ENCODE assay signal across 10 cellular contexts in the genomic region with DNA sequence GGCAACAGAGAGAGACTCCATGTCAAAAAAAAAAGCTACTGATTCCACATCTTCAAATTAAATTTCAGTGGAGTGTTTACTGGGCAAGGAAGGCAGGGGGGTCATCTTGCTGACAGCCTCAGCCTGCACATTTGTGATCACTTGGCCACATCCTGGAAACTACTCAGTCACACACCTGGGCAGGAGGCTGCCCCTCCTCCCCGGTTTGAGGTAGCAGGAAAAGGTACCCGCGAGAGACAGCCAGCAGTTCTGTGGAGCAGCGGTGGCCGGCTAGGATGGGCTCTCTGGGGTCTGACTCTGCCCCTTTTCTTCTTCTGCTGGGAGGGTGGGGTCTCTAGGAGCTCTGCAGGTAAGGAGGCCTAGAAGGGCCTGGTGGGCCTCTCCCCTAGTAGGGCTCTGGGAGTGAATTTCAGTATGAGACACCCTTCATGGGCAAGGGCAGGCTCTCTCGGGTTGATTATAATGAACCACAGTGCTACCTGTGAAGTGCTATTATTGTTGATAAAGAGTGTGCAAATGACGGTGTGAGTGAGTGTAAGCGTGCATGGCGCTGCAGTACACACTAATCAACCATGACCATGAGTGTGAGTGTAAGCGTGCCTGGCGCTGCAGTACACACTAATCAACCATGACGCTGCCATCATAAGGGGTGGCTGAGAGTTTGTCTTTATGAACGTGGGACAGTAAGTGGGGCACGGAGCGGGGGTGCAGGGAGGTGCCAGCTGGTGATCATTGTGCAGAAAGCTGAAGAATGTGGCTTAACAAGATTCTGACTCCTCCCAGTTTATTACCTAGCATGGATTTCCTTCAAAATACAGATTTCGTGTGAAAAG. TPM values are rescaled to one million over a fixed set of nuclear protein-coding genes. Genes with fewer than 3 reads are reported as not detected.
DNase-seq lines count a peak whose midpoint lies in the region; ATAC-seq and TF ChIP-seq lines count a peak whose summit lies in the region.
"Not testable (repeated sequence)": the region's sequence is repeated elsewhere in the genome, so short reads cannot be mapped to it uniquely, and the experiment has no call there.
"Had no signal": no experiment of that assay in that cellular context is flagged by ENCODE, and none has a peak within 500 bp of the region (broad histone marks: within the 10 kb centered on the region; RNA-seq: fewer than 3 reads in every experiment).

No MANE protein-coding gene starts in this region.

- DNase-seq in Caco-2; T-helper 17 cell; activated T-cell treated with anti-CD3 and anti-CD28 coated beads, Interleukin-2, amount 50 U/mL, for 24 hours; central memory CD8-positive, alpha-beta T cell (ENCODE audit: low spot score in 2 of 2); neuronal stem cell (ENCODE audit: low spot score): not testable (repeated sequence)
- peak; percentile 10 for DNase-seq in MM.1S
- DNase-seq in kidney tubule cell (ENCODE audit: low spot score), result peak; percentile 65

- CTCF ChIA-PET in Caco-2 (lab: Charles Lee), result not testable (repeated sequence)

- not testable (repeated sequence) for H2BK15ac ChIP-seq in neuronal stem cell (ENCODE audit: low read length)

- H2AFZ ChIP-seq in MM.1S (ENCODE audit: low read length); neuronal stem cell (ENCODE audit: low read length): not testable (repeated sequence)

- H2AK5ac ChIP-seq in neuronal stem cell (ENCODE audit: low read depth, low read length), result not testable (repeated sequence)

- H3K9me3 Mint-ChIP-seq in Caco-2 (ENCODE audit: unreplicated experiment), result peaks cover 13% of the 10 kb centered on the region
- H3K9me3 Mint-ChIP-seq in activated T-cell treated with anti-CD3 and anti-CD28 coated beads, Interleukin-2, amount 50 U/mL, for 24 hours; central memory CD8-positive, alpha-beta T cell; stimulated activated naive CD8-positive, alpha-beta T cell treated with anti-CD3 and anti-CD28 coated beads, Interleukin-15, Interleukin-2, amounts not matched to agents 100 ng/mL and 50 ng/mL, for 24 hours: not testable (repeated sequence)

- not testable (repeated sequence) for H3K36me3 Mint-ChIP-seq in Caco-2 (ENCODE audit: insufficient read depth, unreplicated experiment); T-helper 17 cell (ENCODE audit: low read depth); activated T-cell treated with anti-CD3 and anti-CD28 coated beads, Interleukin-2, amount 50 U/mL, for 24 hours (ENCODE audit: low read depth); central memory CD8-positive, alpha-beta T cell (ENCODE audit: insufficient read depth); stimulated activated naive CD8-positive, alpha-beta T cell treated with anti-CD3 and anti-CD28 coated beads, Interleukin-15, Interleukin-2, amounts not matched to agents 100 ng/mL and 50 ng/mL, for 24 hours (ENCODE audit: low read depth)

- ATAC-seq in T-helper 17 cell, result peak; percentile 55
- not testable (repeated sequence) for ATAC-seq in central memory CD8-positive, alpha-beta T cell (replicated peaks; ENCODE audit: extremely low read depth, poor library complexity, severe bottlenecking)

- TF ChIP-seq CTCF in Caco-2 (IDR thresholded peaks at IDR 0.05; ENCODE audit: insufficient read depth in 1 of 2, low read depth in 1 of 2, low read length in 1 of 2, severe bottlenecking in 1 of 2, unreplicated experiment in 1 of 2); MM.1S (IDR thresholded peaks at IDR 0.05; ENCODE audit: low read length): not testable (repeated sequence)

- H3K4me2 ChIP-seq in MM.1S (ENCODE audit: low read depth, low read length); neuronal stem cell (ENCODE audit: insufficient read depth, low read length, poor library complexity, severe bottlenecking): not testable (repeated sequence)

- not testable (repeated sequence) for BruUV-seq in Caco-2 (replicated peaks; lab: Mats Ljungman, UMichigan)

- H3K18ac ChIP-seq in neuronal stem cell (ENCODE audit: low read length), result peak overlapping the region; percentile 64

- H3K36me3 ChIP-seq in Caco-2 (ENCODE audit: control insufficient read depth, insufficient read depth, low read length); MM.1S (replicated peaks; ENCODE audit: insufficient read depth, low read length); neuronal stem cell (replicated peaks in 1 of 2; ENCODE audit: control insufficient read depth in 2 of 2, insufficient read depth in 2 of 2, low read length in 2 of 2): not testable (repeated sequence)

- H3K9me3 ChIP-seq in Caco-2; MM.1S (replicated peaks; ENCODE audit: insufficient read depth, low read length); T-helper 17 cell (ENCODE audit: control insufficient read depth, low read length, poor library complexity, severe bottlenecking); neuronal stem cell (replicated peaks in 1 of 2; ENCODE audit: control insufficient read depth in 2 of 2, insufficient read depth in 1 of 2, low read depth in 1 of 2, low read length in 2 of 2): not testable (repeated sequence)

- intact Hi-C loops in Caco-2 (cut with micrococcal nuclease; ENCODE audit: unreplicated experiment), result not testable (repeated sequence)

- H3F3A ChIP-seq in MM.1S (ENCODE audit: insufficient read depth, low read length), result not testable (repeated sequence)

- not testable (repeated sequence) for H3K14ac ChIP-seq in neuronal stem cell (ENCODE audit: low read length)

- not testable (repeated sequence) for H3K4me3 ChIP-seq in Caco-2 (ENCODE audit: low read depth, low read length); MM.1S (ENCODE audit: low read length); neuronal stem cell (ENCODE audit: low read length in 2 of 2)

- H4K8ac ChIP-seq in neuronal stem cell (ENCODE audit: low read depth, low read length), result not testable (repeated sequence)

- not testable (repeated sequence) for H3K4me1 ChIP-seq in Caco-2; MM.1S (ENCODE audit: low read length); neuronal stem cell (ENCODE audit: control insufficient read depth in 2 of 2, insufficient read depth in 1 of 2, low read depth in 1 of 2, low read length in 2 of 2)

- H2BK5ac ChIP-seq in neuronal stem cell (ENCODE audit: low read length), result not testable (repeated sequence)

- POLR2A ChIA-PET in Caco-2 (lab: Charles Lee), result not testable (repeated sequence)

- H3K79me2 ChIP-seq in MM.1S (ENCODE audit: low read length), result not testable (repeated sequence)

- H4K20me1 ChIP-seq in MM.1S (ENCODE audit: insufficient read depth, low read length), result not testable (repeated sequence)

- H3K79me1 ChIP-seq in neuronal stem cell (ENCODE audit: low read depth, low read length), result not testable (repeated sequence)

- not testable (repeated sequence) for H3K9me2 ChIP-seq in MM.1S (replicated peaks; ENCODE audit: insufficient read depth, low read length)

- not testable (repeated sequence) for H3K27ac ChIP-seq in MM.1S (ENCODE audit: low read length); neuronal stem cell (replicated peaks; ENCODE audit: low read length)

- H3K4me3 Mint-ChIP-seq in Caco-2 (ENCODE audit: unreplicated experiment), result peak overlapping the region; percentile 10
- not testable (repeated sequence) for H3K4me3 Mint-ChIP-seq in T-helper 17 cell; activated T-cell treated with anti-CD3 and anti-CD28 coated beads, Interleukin-2, amount 50 U/mL, for 24 hours; central memory CD8-positive, alpha-beta T cell; stimulated activated naive CD8-positive, alpha-beta T cell treated with anti-CD3 and anti-CD28 coated beads, Interleukin-15, Interleukin-2, amounts not matched to agents 100 ng/mL and 50 ng/mL, for 24 hours

- H2BK12ac ChIP-seq in neuronal stem cell (ENCODE audit: low read length), result not testable (repeated sequence)

- not testable (repeated sequence) for H3K9ac ChIP-seq in MM.1S (ENCODE audit: low read length); neuronal stem cell (ENCODE audit: low read depth, low read length, poor library complexity)

- H2BK120ac ChIP-seq in neuronal stem cell (ENCODE audit: low read depth, low read length), result not testable (repeated sequence)

- H3K4ac ChIP-seq in neuronal stem cell (ENCODE audit: low read length), result not testable (repeated sequence)

- WGBS in neuronal stem cell (ENCODE audit: extremely low coverage in 2 of 2, insufficient read length in 2 of 2, insufficient replicate concordance in 1 of 2), 2 donors, result no CpG with 5 or more reads among the region's 16 CpGs

- not testable (repeated sequence) for H3K27me3 ChIP-seq in Caco-2 (replicated peaks; ENCODE audit: control insufficient read depth, insufficient read depth, low read length); MM.1S (replicated peaks; ENCODE audit: insufficient read depth, low read length); neuronal stem cell (ENCODE audit: control insufficient read depth in 3 of 3, insufficient read depth in 3 of 3, low read depth in 1 of 3, low read length in 3 of 3)

- not testable (repeated sequence) for H3K4me1 Mint-ChIP-seq in Caco-2 (ENCODE audit: low read depth, unreplicated experiment)
- H3K4me1 Mint-ChIP-seq in T-helper 17 cell, result peaks cover 20% of the 10 kb centered on the region
- peaks cover 23% of the 10 kb centered on the region for H3K4me1 Mint-ChIP-seq in activated T-cell treated with anti-CD3 and anti-CD28 coated beads, Interleukin-2, amount 50 U/mL, for 24 hours (ENCODE audit: low read depth)
- peaks cover 14% of the 10 kb centered on the region for H3K4me1 Mint-ChIP-seq in central memory CD8-positive, alpha-beta T cell
- peaks cover 28% of the 10 kb centered on the region for H3K4me1 Mint-ChIP-seq in stimulated activated naive CD8-positive, alpha-beta T cell treated with anti-CD3 and anti-CD28 coated beads, Interleukin-15, Interleukin-2, amounts not matched to agents 100 ng/mL and 50 ng/mL, for 24 hours (ENCODE audit: low read depth)

- H4K91ac ChIP-seq in neuronal stem cell (ENCODE audit: low read depth, low read length, poor library complexity), result not testable (repeated sequence)

- H3K27ac Mint-ChIP-seq in Caco-2 (ENCODE audit: unreplicated experiment) (peak overlapping the region; percentile 72), T-helper 17 cell (peak overlapping the region; percentile 54)
- peak overlapping the region; percentile 44 for H3K27ac Mint-ChIP-seq in activated T-cell treated with anti-CD3 and anti-CD28 coated beads, Interleukin-2, amount 50 U/mL, for 24 hours
- H3K27ac Mint-ChIP-seq in central memory CD8-positive, alpha-beta T cell (ENCODE audit: low read depth), result peak overlapping the region; percentile 59
- peak overlapping the region; percentile 33 for H3K27ac Mint-ChIP-seq in stimulated activated naive CD8-positive, alpha-beta T cell treated with anti-CD3 and anti-CD28 coated beads, Interleukin-15, Interleukin-2, amounts not matched to agents 100 ng/mL and 50 ng/mL, for 24 hours

- not testable (repeated sequence) for H3K27me3 Mint-ChIP-seq in Caco-2 (ENCODE audit: insufficient read depth, unreplicated experiment); T-helper 17 cell; activated T-cell treated with anti-CD3 and anti-CD28 coated beads, Interleukin-2, amount 50 U/mL, for 24 hours; central memory CD8-positive, alpha-beta T cell; stimulated activated naive CD8-positive, alpha-beta T cell treated with anti-CD3 and anti-CD28 coated beads, Interleukin-15, Interleukin-2, amounts not matched to agents 100 ng/mL and 50 ng/mL, for 24 hours

- not testable (repeated sequence) for H3K23ac ChIP-seq in neuronal stem cell (ENCODE audit: low read depth, low read length, poor library complexity)

RNA-seq across cellular contexts. Expression of a gene that starts 31.1 kb away (rescaled TPM):
- 62.0 and 101 TPM in 2 replicates for total RNA-seq in Caco-2 (2022)
- not detected for total RNA-seq in T-helper 17 cell
- not detected for polyA plus RNA-seq in neuronal stem cell (2013, experiment 1 of 2)
- polyA plus RNA-seq in neuronal stem cell (2013, experiment 2 of 2), result not detected
- total RNA-seq: activated CD8-positive, alpha-beta memory T cell treated with anti-CD3 and anti-CD28 coated beads for 36 hours; mononuclear cell had no signal

Comparison
In these comparisons a context has a peak if more than half of its experiments do, and no peak if none do; other contexts are left out.
1. RNA of a gene that starts 31.1 kb away (total RNA-seq): 62.0 to 101 TPM in Caco-2; not detected in T-helper 17 cell; every median in the first group is over 10 times any median in the second.
2. Peak in every context shown above with its lines, with median percentiles within 50 percentile points of each other: H3K27ac Mint-ChIP-seq.